14 cellular contexts compared by ENCODE assay signal in the genomic region with DNA sequence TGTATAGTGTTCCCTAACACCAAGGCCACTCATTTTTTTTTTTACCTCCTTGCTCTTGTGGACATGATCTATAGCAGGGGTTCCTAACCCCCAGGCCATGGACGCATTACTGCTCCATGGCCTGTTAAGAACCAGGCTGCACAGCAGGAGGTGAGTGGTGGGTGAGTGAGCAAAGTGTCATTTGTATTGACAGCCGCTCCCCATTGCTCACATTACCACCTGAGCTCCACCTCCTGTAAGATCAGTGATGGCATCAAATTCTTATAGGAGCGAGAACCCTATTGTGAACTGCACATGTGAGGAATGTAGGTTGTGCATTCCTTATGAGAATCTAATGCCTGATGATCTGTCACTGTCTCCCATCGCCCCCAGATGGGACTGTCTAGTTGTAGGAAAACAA.
"Had no signal": no experiment of that assay in that cellular context is flagged by ENCODE, and none has a peak within 500 bp of the region (broad histone marks: within the 10 kb centered on the region; RNA-seq: fewer than 3 reads in every experiment).

No MANE protein-coding gene starts in this region.

- H3K27ac Mint-ChIP-seq: activated CD8-positive, alpha-beta memory T cell treated with anti-CD3 and anti-CD28 coated beads, Interleukin-2, amount 10 ng/mL, durations not matched to agents 7 days and 5 days; activated naive CD8-positive, alpha-beta T cell treated with anti-CD3 and anti-CD28 coated beads, Interleukin-2, amount 10 ng/mL, durations not matched to agents 7 days and 5 days; activated T-cell treated with anti-CD3 and anti-CD28 coated beads, Interleukin-2, amount 50 U/mL, for 24 hours; neural progenitor cell had no signal

- H2AFZ ChIP-seq: neural progenitor cell had no signal

- H3K36me3 ChIP-seq: gastrocnemius medialis, neural progenitor cell, ovary, tibial artery, vagina had no signal

- H3K9me3 ChIP-seq: gastrocnemius medialis, ovary, tibial artery, vagina had no signal

- FAIRE-seq: endometrium, kidney had no signal

- H3K4me1 ChIP-seq: gastrocnemius medialis had no signal

- H3K9me3 Mint-ChIP-seq: activated naive CD8-positive, alpha-beta T cell treated with anti-CD3 and anti-CD28 coated beads, Interleukin-2, amount 10 ng/mL, durations not matched to agents 7 days and 5 days; activated T-cell treated with anti-CD3 and anti-CD28 coated beads, Interleukin-2, amount 50 U/mL, for 24 hours had no signal

- H3K4me2 ChIP-seq: neural progenitor cell had no signal

- H3K4me1 Mint-ChIP-seq: activated CD8-positive, alpha-beta memory T cell treated with anti-CD3 and anti-CD28 coated beads, Interleukin-2, amount 10 ng/mL, durations not matched to agents 7 days and 5 days; activated naive CD8-positive, alpha-beta T cell treated with anti-CD3 and anti-CD28 coated beads, Interleukin-2, amount 10 ng/mL, durations not matched to agents 7 days and 5 days had no signal

- H3K27me3 ChIP-seq: gastrocnemius medialis, neural progenitor cell, ovary, tibial artery, vagina had no signal

- H3K27ac ChIP-seq: gastrocnemius medialis, neural progenitor cell, ovary, tibial artery, vagina had no signal

- H3K9ac ChIP-seq: neural progenitor cell had no signal

- H3K4me3 Mint-ChIP-seq: activated CD8-positive, alpha-beta memory T cell treated with anti-CD3 and anti-CD28 coated beads, Interleukin-2, amount 10 ng/mL, durations not matched to agents 7 days and 5 days; activated naive CD8-positive, alpha-beta T cell treated with anti-CD3 and anti-CD28 coated beads, Interleukin-2, amount 10 ng/mL, durations not matched to agents 7 days and 5 days; activated T-cell treated with anti-CD3 and anti-CD28 coated beads, Interleukin-2, amount 50 U/mL, for 24 hours; neural progenitor cell had no signal

- H3K27me3 Mint-ChIP-seq: activated CD8-positive, alpha-beta memory T cell treated with anti-CD3 and anti-CD28 coated beads, Interleukin-2, amount 10 ng/mL, durations not matched to agents 7 days and 5 days had no signal

- H3K36me3 Mint-ChIP-seq: activated CD8-positive, alpha-beta memory T cell treated with anti-CD3 and anti-CD28 coated beads, Interleukin-2, amount 10 ng/mL, durations not matched to agents 7 days and 5 days; activated naive CD8-positive, alpha-beta T cell treated with anti-CD3 and anti-CD28 coated beads, Interleukin-2, amount 10 ng/mL, durations not matched to agents 7 days and 5 days; neural progenitor cell had no signal

- H3K4me3 ChIP-seq: gastrocnemius medialis, neural progenitor cell, ovary, skin epidermis, tibial artery, vagina had no signal

- DNase-seq: activated CD4-positive, alpha-beta T cell treated with anti-CD3 and anti-CD28 coated beads, Interleukin-2, amount 50 U/mL, for 4 hours; activated CD8-positive, alpha-beta memory T cell treated with anti-CD3 and anti-CD28 coated beads, Interleukin-2, amount 10 ng/mL, durations not matched to agents 7 days and 5 days; activated gamma-delta T cell; activated naive CD8-positive, alpha-beta T cell treated with anti-CD3 and anti-CD28 coated beads, Interleukin-2, amount 10 ng/mL, durations not matched to agents 7 days and 5 days; activated T-cell treated with anti-CD3 and anti-CD28 coated beads, Interleukin-2, amount 50 U/mL, for 24 hours; anterior cingulate cortex; gastrocnemius medialis; kidney; ovary had no signal
